ENCODE assay signal across 8 cellular contexts in genomic region chr1:185045793-185046441, GRCh38. TPM values are rescaled to one million over a fixed set of nuclear protein-coding genes. Genes with fewer than 3 reads are reported as not detected.
A peak's percentile ranks its signal among the peaks of the same experiment; 100 is the strongest.
DNase-seq lines count a peak whose midpoint lies in the region; ATAC-seq and TF ChIP-seq lines count a peak whose summit lies in the region.

No MANE protein-coding gene starts in this region.

- H2BK15ac ChIP-seq in mesendoderm (replicated peaks; ENCODE audit: low read depth), result no peak overlapping the region

- ATAC-seq in GM21723 (IDR thresholded peaks at IDR 0.05; ENCODE audit: unreplicated experiment), result peak; percentile 44
- ATAC-seq in WTC11, result peak; percentile 52
- peak; percentile 37 for ATAC-seq in stimulated activated naive CD8-positive, alpha-beta T cell treated with anti-CD3 and anti-CD28 coated beads, Interleukin-15, Interleukin-2, amounts not matched to agents 100 U/mL and 50 U/mL, for 24 hours

- 0 out of 2 replicates have a peak, but pooled peaks cover 8% of the 10 kb centered on the region for H3K36me3 Mint-ChIP-seq in WTC11

- no peak overlapping the region for H4K5ac ChIP-seq in mesendoderm (ENCODE audit: low read length)

- H3K4me3 Mint-ChIP-seq in WTC11, result peak overlapping the region; percentile 93

- TF ChIP-seq CTCF in WTC11 (IDR thresholded peaks at IDR 0.05), result no peak

- no peaks in the 10 kb centered on the region for H3K36me3 ChIP-seq in effector memory CD4-positive, alpha-beta T cell (ENCODE audit: control insufficient read depth, insufficient read depth, low read length)
- no peaks in the 10 kb centered on the region for H3K36me3 ChIP-seq in mesendoderm (ENCODE audit: control insufficient read depth, insufficient read depth, low read length)

- H3K4me3 ChIP-seq in effector memory CD4-positive, alpha-beta T cell (ENCODE audit: insufficient read depth, low read depth, low read length, poor library complexity, severe bottlenecking), result peak overlapping the region; percentile 97
- peak overlapping the region; percentile 90 for H3K4me3 ChIP-seq in mesendoderm (ENCODE audit: low read length)

- POLR2A ChIA-PET in WTC11 (lab: Charles Lee), result interaction anchor here (0.6 to 1.7 kb wide), 8 partner anchors 17 to 112 kb away, joined by 3 to 6 read pairs (median 4); partner anchors contain the start of gene NIBAN1

- H4K8ac ChIP-seq in mesendoderm (ENCODE audit: low read depth, low read length), result peak overlapping the region; percentile 98

- no peak overlapping the region for H2BK120ac ChIP-seq in mesendoderm (ENCODE audit: low read depth, low read length)

- H3K23ac ChIP-seq in mesendoderm (ENCODE audit: low read length), result peak overlapping the region; percentile 15

- peak; percentile 38 for DNase-seq in G401 (ENCODE audit: low spot score)
- DNase-seq in Kasumi-1 (lab: John Stamatoyannopoulos, UW), result peak; percentile 14 to 37
- DNase-seq in WTC11 (ENCODE audit: low spot score), result peak; percentile 59
- DNase-seq in effector memory CD4-positive, alpha-beta T cell, result peak in 1 of 3 donors; percentile 3
- peak; percentile 80 for DNase-seq in mesendoderm
- DNase-seq in stimulated activated naive CD8-positive, alpha-beta T cell treated with anti-CD3 and anti-CD28 coated beads, Interleukin-15, Interleukin-2, amounts not matched to agents 100 U/mL and 50 U/mL, for 24 hours, result peak; percentile 49
- DNase-seq in superior temporal gyrus (ENCODE audit: extremely low spot score), result no peak

- H3K56ac ChIP-seq in mesendoderm (ENCODE audit: low read length), result peak overlapping the region; percentile 95

- in situ Hi-C loops in G401 (cut with HindIII; ENCODE audit: low sequenced_read_pairs), result no loop called here

- no peaks in the 10 kb centered on the region for H3K27me3 ChIP-seq in effector memory CD4-positive, alpha-beta T cell (replicated peaks; ENCODE audit: control insufficient read depth, insufficient read depth, low read length, poor library complexity, severe bottlenecking)
- no peaks in the 10 kb centered on the region for H3K27me3 ChIP-seq in mesendoderm (ENCODE audit: insufficient read depth, low read length, poor library complexity)

- peaks cover 5% of the 10 kb centered on the region for H3K79me1 ChIP-seq in mesendoderm (ENCODE audit: low read length)

- no peak overlapping the region for H2AK5ac ChIP-seq in mesendoderm (ENCODE audit: low read length)

- H3K4me1 Mint-ChIP-seq in WTC11, result peaks cover 52% of the 10 kb centered on the region

- CTCF ChIA-PET in WTC11 (lab: Charles Lee), result interaction anchor here (0.6 to 2.2 kb wide), 8 partner anchors 30 to 564 kb away, joined by 3 to 11 read pairs (median 3); no protein-coding TSS in a partner anchor

- H3K79me2 ChIP-seq in mesendoderm (ENCODE audit: control insufficient read depth, insufficient read depth, low read length), result peaks cover 40% of the 10 kb centered on the region

- H3K27ac ChIP-seq in effector memory CD4-positive, alpha-beta T cell (ENCODE audit: insufficient read depth, low read length, poor library complexity, severe bottlenecking), result peak overlapping the region; percentile 75
- H3K27ac ChIP-seq in mesendoderm (ENCODE audit: low read depth, low read length), result peak overlapping the region; percentile 89

- no CpG with 5 or more reads among the region's 57 CpGs for WGBS in mesendoderm (ENCODE audit: extremely low coverage, insufficient coverage, low lambda C conversion rate)

- no peaks in the 10 kb centered on the region for H3K9me3 Mint-ChIP-seq in WTC11

- H2BK5ac ChIP-seq in mesendoderm (ENCODE audit: low read length), result peak overlapping the region; percentile 12

- peak overlapping the region; percentile 90 for H3K27ac Mint-ChIP-seq in WTC11

- peaks cover 27% of the 10 kb centered on the region for H3K27me3 Mint-ChIP-seq in WTC11 (ENCODE audit: low read depth)

- H3K9ac ChIP-seq in mesendoderm (ENCODE audit: low read length), result peak overlapping the region; percentile 92

- peak overlapping the region; percentile 99 for H3K18ac ChIP-seq in mesendoderm (ENCODE audit: low read length)

- peak overlapping the region; percentile 28 for H3K4ac ChIP-seq in mesendoderm (ENCODE audit: low read depth, low read length)

- no peaks in the 10 kb centered on the region for H3K9me3 ChIP-seq in effector memory CD4-positive, alpha-beta T cell (ENCODE audit: control insufficient read depth, low read length)

- H3K4me2 ChIP-seq in mesendoderm (ENCODE audit: low read length), result peak overlapping the region; percentile 48

- H3K4me1 ChIP-seq in effector memory CD4-positive, alpha-beta T cell (ENCODE audit: control insufficient read depth, insufficient read depth, low read length, poor library complexity, severe bottlenecking), result peaks cover 7% of the 10 kb centered on the region
- peaks cover 4% of the 10 kb centered on the region for H3K4me1 ChIP-seq in mesendoderm (ENCODE audit: control insufficient read depth, low read depth, low read length)

TF ChIP-seq in WTC11, 78 proteins besides CTCF, POLR2A, EP300 and RAD21:
- 0 out of 2 replicates have a peak, but pooled peaks have one; percentile 32 for TF ChIP-seq MAX (CRISPR knock-in tag; IDR thresholded peaks at IDR 0.05)
- no peak for TF ChIP-seq FOXP1 (CRISPR knock-in tag; IDR thresholded peaks at IDR 0.05; ENCODE audit: borderline replicate concordance)
- TF ChIP-seq NFE2L1 (CRISPR knock-in tag; IDR thresholded peaks at IDR 0.05), result no peak
- 0 out of 2 replicates have a peak, but pooled peaks have one; percentile 20 for TF ChIP-seq TEAD1 (CRISPR knock-in tag; IDR thresholded peaks at IDR 0.05)

RNA-seq across cellular contexts. Expression of gene RNF2, which starts 0.6 kb away (rescaled TPM):
- total RNA-seq in G401 (2014; rRNA removed; shearing (Covaris generic)), result 48.7 and 67.3 TPM in 2 replicates
- total RNA-seq in WTC11 (2021), result 37.3 to 47.8 TPM (median 45.2 TPM) in 3 replicates
- polyA plus RNA-seq in mesendoderm (2013, experiment 1 of 2), result 68.2 TPM
- 67.8 TPM for polyA plus RNA-seq in mesendoderm (2013, experiment 2 of 2)
